ENCODE assay signal across 2 cellular contexts in the genomic region with DNA sequence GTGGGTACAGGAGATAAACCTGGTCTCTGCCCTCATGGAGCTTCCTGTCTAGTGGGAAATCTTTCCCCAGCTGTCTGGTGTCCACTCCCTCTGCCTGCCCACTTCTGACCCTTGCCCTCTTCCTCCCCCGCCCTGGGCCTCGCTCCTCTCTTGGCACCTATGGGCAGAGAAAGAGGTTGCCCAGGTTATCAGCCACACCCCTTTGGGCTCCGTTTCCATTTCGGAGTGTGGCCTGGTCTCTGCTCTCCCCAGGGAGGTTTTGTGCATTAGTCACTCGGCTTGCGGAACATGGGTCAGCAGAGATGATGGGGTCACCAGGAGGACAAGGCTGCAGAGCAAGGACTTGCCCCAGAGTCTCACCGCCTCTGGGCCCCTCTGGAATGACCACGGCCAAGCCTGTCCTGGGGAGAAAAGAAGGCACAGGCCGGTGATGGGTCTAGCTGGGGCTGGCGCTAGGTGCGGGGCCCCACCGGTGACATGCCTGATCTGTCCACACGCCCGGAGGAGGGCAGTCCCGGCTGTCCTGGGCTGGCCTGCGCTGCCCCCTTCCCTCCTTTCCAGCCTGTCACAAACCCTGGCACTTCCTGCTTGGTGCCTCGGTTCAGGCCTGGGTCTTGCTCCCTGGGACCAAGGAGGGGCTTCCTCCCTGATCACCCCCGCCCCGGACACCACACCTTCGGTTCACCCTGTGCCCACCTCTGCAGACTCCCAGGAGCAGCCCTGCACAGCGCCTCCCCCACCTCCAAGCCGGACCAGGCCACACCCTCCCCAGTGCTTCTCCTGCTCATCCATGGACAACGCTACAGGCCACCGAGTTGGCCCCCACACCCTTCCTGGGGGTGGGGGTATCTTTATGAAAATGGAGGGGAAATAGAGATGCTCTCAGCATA.
TF ChIP-seq lines count a peak whose summit lies in the region.

No MANE protein-coding gene starts in this region.

TF ChIP-seq in HCT116, 20 proteins besides CTCF, POLR2A, EP300 and RAD21 (continued from another document):
- TF ChIP-seq ZNF274 (IDR thresholded peaks at IDR 0.05; ENCODE audit: low read depth, low read length), result no peak
- peak; percentile 52; the same call in 1 of the 2 replicates for TF ChIP-seq FOSL1 (IDR thresholded peaks at IDR 0.05; ENCODE audit: low read depth)
- TF ChIP-seq, protein P1, sequence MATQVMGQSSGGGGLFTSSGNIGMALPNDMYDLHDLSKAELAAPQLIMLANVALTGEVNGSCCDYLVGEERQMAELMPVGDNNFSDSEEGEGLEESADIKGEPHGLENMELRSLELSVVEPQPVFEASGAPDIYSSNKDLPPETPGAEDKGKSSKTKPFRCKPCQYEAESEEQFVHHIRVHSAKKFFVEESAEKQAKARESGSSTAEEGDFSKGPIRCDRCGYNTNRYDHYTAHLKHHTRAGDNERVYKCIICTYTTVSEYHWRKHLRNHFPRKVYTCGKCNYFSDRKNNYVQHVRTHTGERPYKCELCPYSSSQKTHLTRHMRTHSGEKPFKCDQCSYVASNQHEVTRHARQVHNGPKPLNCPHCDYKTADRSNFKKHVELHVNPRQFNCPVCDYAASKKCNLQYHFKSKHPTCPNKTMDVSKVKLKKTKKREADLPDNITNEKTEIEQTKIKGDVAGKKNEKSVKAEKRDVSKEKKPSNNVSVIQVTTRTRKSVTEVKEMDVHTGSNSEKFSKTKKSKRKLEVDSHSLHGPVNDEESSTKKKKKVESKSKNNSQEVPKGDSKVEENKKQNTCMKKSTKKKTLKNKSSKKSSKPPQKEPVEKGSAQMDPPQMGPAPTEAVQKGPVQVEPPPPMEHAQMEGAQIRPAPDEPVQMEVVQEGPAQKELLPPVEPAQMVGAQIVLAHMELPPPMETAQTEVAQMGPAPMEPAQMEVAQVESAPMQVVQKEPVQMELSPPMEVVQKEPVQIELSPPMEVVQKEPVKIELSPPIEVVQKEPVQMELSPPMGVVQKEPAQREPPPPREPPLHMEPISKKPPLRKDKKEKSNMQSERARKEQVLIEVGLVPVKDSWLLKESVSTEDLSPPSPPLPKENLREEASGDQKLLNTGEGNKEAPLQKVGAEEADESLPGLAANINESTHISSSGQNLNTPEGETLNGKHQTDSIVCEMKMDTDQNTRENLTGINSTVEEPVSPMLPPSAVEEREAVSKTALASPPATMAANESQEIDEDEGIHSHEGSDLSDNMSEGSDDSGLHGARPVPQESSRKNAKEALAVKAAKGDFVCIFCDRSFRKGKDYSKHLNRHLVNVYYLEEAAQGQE (IDR thresholded peaks at IDR 0.05; ENCODE audit: low read depth), result no peak
- TF ChIP-seq EZH2 (IDR thresholded peaks at IDR 0.05), result no peak
- no peak; the same call in none of the 2 replicates for TF ChIP-seq JUND (IDR thresholded peaks at IDR 0.05)
- TF ChIP-seq, protein P2, sequence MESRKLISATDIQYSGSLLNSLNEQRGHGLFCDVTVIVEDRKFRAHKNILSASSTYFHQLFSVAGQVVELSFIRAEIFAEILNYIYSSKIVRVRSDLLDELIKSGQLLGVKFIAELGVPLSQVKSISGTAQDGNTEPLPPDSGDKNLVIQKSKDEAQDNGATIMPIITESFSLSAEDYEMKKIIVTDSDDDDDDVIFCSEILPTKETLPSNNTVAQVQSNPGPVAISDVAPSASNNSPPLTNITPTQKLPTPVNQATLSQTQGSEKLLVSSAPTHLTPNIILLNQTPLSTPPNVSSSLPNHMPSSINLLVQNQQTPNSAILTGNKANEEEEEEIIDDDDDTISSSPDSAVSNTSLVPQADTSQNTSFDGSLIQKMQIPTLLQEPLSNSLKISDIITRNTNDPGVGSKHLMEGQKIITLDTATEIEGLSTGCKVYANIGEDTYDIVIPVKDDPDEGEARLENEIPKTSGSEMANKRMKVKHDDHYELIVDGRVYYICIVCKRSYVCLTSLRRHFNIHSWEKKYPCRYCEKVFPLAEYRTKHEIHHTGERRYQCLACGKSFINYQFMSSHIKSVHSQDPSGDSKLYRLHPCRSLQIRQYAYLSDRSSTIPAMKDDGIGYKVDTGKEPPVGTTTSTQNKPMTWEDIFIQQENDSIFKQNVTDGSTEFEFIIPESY (IDR thresholded peaks at IDR 0.05; ENCODE audit: extremely low read depth, insufficient replicate concordance, low read length), result no peak
- TF ChIP-seq CBX3 (IDR thresholded peaks at IDR 0.05; ENCODE audit: low read depth), result peak; percentile 66; the same call in 1 of the 2 replicates
- no peak for TF ChIP-seq SIN3A (IDR thresholded peaks at IDR 0.05; ENCODE audit: low read depth)
- TF ChIP-seq EGR1 (IDR thresholded peaks at IDR 0.05; ENCODE audit: low read depth), result no peak
- TF ChIP-seq SRF (IDR thresholded peaks at IDR 0.05; ENCODE audit: low read depth), result peak; percentile 25; the same call in 1 of the 2 replicates
- TF ChIP-seq EZH2phosphoT487 (IDR thresholded peaks at IDR 0.05; ENCODE audit: borderline replicate concordance), result no peak
- TF ChIP-seq, protein P3, sequence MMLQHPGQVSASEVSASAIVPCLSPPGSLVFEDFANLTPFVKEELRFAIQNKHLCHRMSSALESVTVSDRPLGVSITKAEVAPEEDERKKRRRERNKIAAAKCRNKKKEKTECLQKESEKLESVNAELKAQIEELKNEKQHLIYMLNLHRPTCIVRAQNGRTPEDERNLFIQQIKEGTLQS (IDR thresholded peaks at IDR 0.05), result no peak
- TF ChIP-seq, protein P4, sequence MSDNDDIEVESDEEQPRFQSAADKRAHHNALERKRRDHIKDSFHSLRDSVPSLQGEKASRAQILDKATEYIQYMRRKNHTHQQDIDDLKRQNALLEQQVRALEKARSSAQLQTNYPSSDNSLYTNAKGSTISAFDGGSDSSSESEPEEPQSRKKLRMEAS (IDR thresholded peaks at IDR 0.05), result no peak
- no peak for TF ChIP-seq YY1 (IDR thresholded peaks at IDR 0.05; ENCODE audit: extremely low read depth, insufficient replicate concordance, low read depth, low read length)
- no peak for TF ChIP-seq ELF1 (IDR thresholded peaks at IDR 0.05; ENCODE audit: borderline replicate concordance, low read depth)
- peak; percentile 35; the same call in 1 of the 2 replicates for TF ChIP-seq POLR2AphosphoS5 (IDR thresholded peaks at IDR 0.05; ENCODE audit: low read depth, low read length)
- TF ChIP-seq TCF7L2 (IDR thresholded peaks at IDR 0.05; ENCODE audit: borderline replicate concordance, extremely low read depth, insufficient read depth, insufficient read length), result no peak
- TF ChIP-seq CEBPB (IDR thresholded peaks at IDR 0.05; ENCODE audit: low read depth), result no peak

TF ChIP-seq in SK-N-SH treated with all-trans-retinoic acid at 6 μM for 48 hours, 23 proteins besides CTCF, POLR2A, EP300 and RAD21 (continued from another document):
- TF ChIP-seq ZC3H10 (CRISPR knock-in tag; IDR thresholded peaks at IDR 0.05) (no peak), ZFP30 (CRISPR knock-in tag; IDR thresholded peaks at IDR 0.05) (no peak), TCF4 (CRISPR knock-in tag; IDR thresholded peaks at IDR 0.05; ENCODE audit: borderline replicate concordance) (no peak), ZNF565 (CRISPR knock-in tag; conservative IDR thresholded peaks at IDR 0.05; ENCODE audit: low read depth) (no peak), ZNF70 (CRISPR knock-in tag; IDR thresholded peaks at IDR 0.05) (no peak), ESRRG (CRISPR knock-in tag; IDR thresholded peaks at IDR 0.05) (no peak), CSDC2 (CRISPR knock-in tag; IDR thresholded peaks at IDR 0.05) (no peak), ARNTL (CRISPR knock-in tag; IDR thresholded peaks at IDR 0.05; ENCODE audit: borderline replicate concordance, low read depth) (no peak)
- TF ChIP-seq, protein P5, sequence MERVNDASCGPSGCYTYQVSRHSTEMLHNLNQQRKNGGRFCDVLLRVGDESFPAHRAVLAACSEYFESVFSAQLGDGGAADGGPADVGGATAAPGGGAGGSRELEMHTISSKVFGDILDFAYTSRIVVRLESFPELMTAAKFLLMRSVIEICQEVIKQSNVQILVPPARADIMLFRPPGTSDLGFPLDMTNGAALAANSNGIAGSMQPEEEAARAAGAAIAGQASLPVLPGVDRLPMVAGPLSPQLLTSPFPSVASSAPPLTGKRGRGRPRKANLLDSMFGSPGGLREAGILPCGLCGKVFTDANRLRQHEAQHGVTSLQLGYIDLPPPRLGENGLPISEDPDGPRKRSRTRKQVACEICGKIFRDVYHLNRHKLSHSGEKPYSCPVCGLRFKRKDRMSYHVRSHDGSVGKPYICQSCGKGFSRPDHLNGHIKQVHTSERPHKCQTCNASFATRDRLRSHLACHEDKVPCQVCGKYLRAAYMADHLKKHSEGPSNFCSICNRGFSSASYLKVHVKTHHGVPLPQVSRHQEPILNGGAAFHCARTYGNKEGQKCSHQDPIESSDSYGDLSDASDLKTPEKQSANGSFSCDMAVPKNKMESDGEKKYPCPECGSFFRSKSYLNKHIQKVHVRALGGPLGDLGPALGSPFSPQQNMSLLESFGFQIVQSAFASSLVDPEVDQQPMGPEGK (CRISPR knock-in tag; IDR thresholded peaks at IDR 0.05; ENCODE audit: borderline replicate concordance), result no peak
- TF ChIP-seq, protein P6, sequence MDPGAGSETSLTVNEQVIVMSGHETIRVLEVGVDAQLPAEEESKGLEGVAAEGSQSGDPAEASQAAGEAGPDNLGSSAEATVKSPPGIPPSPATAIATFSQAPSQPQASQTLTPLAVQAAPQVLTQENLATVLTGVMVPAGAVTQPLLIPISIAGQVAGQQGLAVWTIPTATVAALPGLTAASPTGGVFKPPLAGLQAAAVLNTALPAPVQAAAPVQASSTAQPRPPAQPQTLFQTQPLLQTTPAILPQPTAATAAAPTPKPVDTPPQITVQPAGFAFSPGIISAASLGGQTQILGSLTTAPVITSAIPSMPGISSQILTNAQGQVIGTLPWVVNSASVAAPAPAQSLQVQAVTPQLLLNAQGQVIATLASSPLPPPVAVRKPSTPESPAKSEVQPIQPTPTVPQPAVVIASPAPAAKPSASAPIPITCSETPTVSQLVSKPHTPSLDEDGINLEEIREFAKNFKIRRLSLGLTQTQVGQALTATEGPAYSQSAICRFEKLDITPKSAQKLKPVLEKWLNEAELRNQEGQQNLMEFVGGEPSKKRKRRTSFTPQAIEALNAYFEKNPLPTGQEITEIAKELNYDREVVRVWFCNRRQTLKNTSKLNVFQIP (CRISPR knock-in tag; IDR thresholded peaks at IDR 0.05; ENCODE audit: borderline replicate concordance, low read depth), result no peak
